ENCODE assay signal across 8 cellular contexts in the genomic region with DNA sequence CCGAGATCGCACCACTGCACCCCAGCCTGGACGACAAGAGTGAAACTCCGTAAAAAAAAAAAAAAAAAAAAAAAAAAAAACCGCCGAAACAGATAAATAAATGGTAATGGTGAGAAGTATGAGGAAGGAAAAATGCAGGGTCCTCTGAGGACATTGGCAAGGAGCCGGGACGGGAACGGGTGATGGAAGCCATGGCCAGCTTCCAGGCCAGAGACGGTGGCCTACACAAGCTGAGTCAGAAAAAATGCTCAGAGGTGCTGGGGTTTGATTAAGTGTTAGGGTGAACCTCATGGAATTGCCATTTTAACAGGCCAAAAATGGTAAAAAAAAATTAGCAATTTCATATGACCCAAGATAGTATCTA. TPM values are rescaled to one million over a fixed set of nuclear protein-coding genes. Genes with fewer than 3 reads are reported as not detected.
DNase-seq lines count a peak whose midpoint lies in the region; ATAC-seq, FAIRE-seq and TF ChIP-seq lines count a peak whose summit lies in the region.

No MANE protein-coding gene starts in this region.

- no peak for DNase-seq in CD14-positive monocyte (ENCODE audit: low spot score)
- DNase-seq in KBM-7: peak; percentile 52
- DNase-seq in astrocyte of the cerebellum (ENCODE audit: low read depth): peak; percentile 96
- DNase-seq in keratinocyte (ENCODE audit: low read depth, low spot score): no peak
- no peak for DNase-seq in stimulated activated CD4-positive, alpha-beta T cell treated with anti-CD3 and anti-CD28 coated beads, Interleukin-1b, Interleukin-23, amount 100 ng/mL, for 48 hours
- DNase-seq in middle frontal gyrus (ENCODE audit: extremely low spot score, low spot score): no peak

- H3K4me3 Mint-ChIP-seq in CD14-positive monocyte: peak overlapping the region; percentile 95 to 98
- H3K4me3 Mint-ChIP-seq in stimulated activated memory B cell treated with anti-CD40 and anti-IgM and Interleukin-4, amounts not matched to agents 10 μg/mL and 1 μg/mL and 100 μg/mL, for 72 hours: peak overlapping the region; percentile 95

- peak overlapping the region; percentile 97 for H3K4me2 ChIP-seq in keratinocyte (ENCODE audit: control insufficient read depth, extremely low read depth, insufficient read depth, low read depth, low read length)

- peak overlapping the region; percentile 94 for H3K27ac ChIP-seq in keratinocyte (ENCODE audit: control insufficient read depth, insufficient read depth, low read length)

- peaks cover 39% of the 10 kb centered on the region for H3K4me1 Mint-ChIP-seq in CD14-positive monocyte
- H3K4me1 Mint-ChIP-seq in stimulated activated memory B cell treated with anti-CD40 and anti-IgM and Interleukin-4, amounts not matched to agents 10 μg/mL and 1 μg/mL and 100 μg/mL, for 72 hours: peaks cover 46% of the 10 kb centered on the region

- no peaks in the 10 kb centered on the region for H3K27me3 ChIP-seq in keratinocyte (ENCODE audit: control insufficient read depth, extremely low read depth, insufficient read depth, low read length)

- peaks cover 30% of the 10 kb centered on the region for H3K4me1 ChIP-seq in keratinocyte (ENCODE audit: control insufficient read depth, extremely low read depth, insufficient read depth, low read length)

- H3K36me3 ChIP-seq in keratinocyte (ENCODE audit: control insufficient read depth in 2 of 2, extremely low read depth in 1 of 2, insufficient read depth in 2 of 2, low read length in 2 of 2): no peaks in the 10 kb centered on the region

- intact Hi-C loops in CD14-positive monocyte (cut with micrococcal nuclease): no loop called here

- no peak for ATAC-seq in stimulated activated memory B cell treated with anti-CD40 and anti-IgM and Interleukin-4, amounts not matched to agents 10 μg/mL and 1 μg/mL and 100 μg/mL, for 72 hours
- no peak for ATAC-seq in HG03039 (IDR thresholded peaks at IDR 0.05; ENCODE audit: unreplicated experiment)

- H3K4me3 ChIP-seq in astrocyte of the cerebellum (ENCODE audit: low read depth, low read length): peak overlapping the region; percentile 50
- peak overlapping the region; percentile 76 to 91 (median 90) for H3K4me3 ChIP-seq in keratinocyte (ENCODE audit: control insufficient read depth in 2 of 3, extremely low read depth in 1 of 3, insufficient read depth in 2 of 3, low read depth in 1 of 3, low read length in 3 of 3)

- peaks cover 0 to 9% (median 0%) of the 10 kb centered on the region in 3 donors for H3K27me3 Mint-ChIP-seq in CD14-positive monocyte (ENCODE audit: low read depth in 3 of 3)
- H3K27me3 Mint-ChIP-seq in stimulated activated memory B cell treated with anti-CD40 and anti-IgM and Interleukin-4, amounts not matched to agents 10 μg/mL and 1 μg/mL and 100 μg/mL, for 72 hours: no peaks in the 10 kb centered on the region

- peaks cover 2% of the 10 kb centered on the region for H3K9me1 ChIP-seq in keratinocyte (ENCODE audit: control insufficient read depth, extremely low read depth, insufficient read depth, low read length)

- H3K9me3 ChIP-seq in keratinocyte (ENCODE audit: control insufficient read depth, low read depth, low read length): no peaks in the 10 kb centered on the region

- in situ Hi-C loops in KBM-7 (cut with MboI; ENCODE audit: low pct_unique_long_range_greater_than_20kb, low sequenced_read_pairs) (no loop called here), astrocyte of the cerebellum (cut with HindIII; ENCODE audit: low sequenced_read_pairs) (no loop called here)

- TF ChIP-seq CTCF in CD14-positive monocyte (IDR thresholded peaks at IDR 0.05) (no peak), astrocyte of the cerebellum (IDR thresholded peaks at IDR 0.05; ENCODE audit: low read depth, low read length, missing control alignments) (no peak), keratinocyte (optimal IDR thresholded peaks at IDR 0.05 in 1 of 3, IDR thresholded peaks at IDR 0.05 in 1 of 3, conservative IDR thresholded peaks at IDR 0.05 in 1 of 3; ENCODE audit: extremely low read depth in 1 of 3, insufficient read depth in 2 of 3, low read length in 3 of 3) (no peak)

- H4K20me1 ChIP-seq in keratinocyte (ENCODE audit: control insufficient read depth, extremely low read depth, insufficient read depth, low read length): no peaks in the 10 kb centered on the region

- H2AFZ ChIP-seq in keratinocyte (ENCODE audit: control insufficient read depth, low read length): peak overlapping the region; percentile 63

- peak overlapping the region; percentile 85 to 98 (median 95) for H3K27ac Mint-ChIP-seq in CD14-positive monocyte
- H3K27ac Mint-ChIP-seq in stimulated activated memory B cell treated with anti-CD40 and anti-IgM and Interleukin-4, amounts not matched to agents 10 μg/mL and 1 μg/mL and 100 μg/mL, for 72 hours: peak overlapping the region; percentile 77

- peaks cover 4% of the 10 kb centered on the region for H3K79me2 ChIP-seq in keratinocyte (ENCODE audit: control insufficient read depth, insufficient read depth, low read length)

- no peaks in the 10 kb centered on the region for H3K36me3 Mint-ChIP-seq in CD14-positive monocyte
- H3K36me3 Mint-ChIP-seq in stimulated activated memory B cell treated with anti-CD40 and anti-IgM and Interleukin-4, amounts not matched to agents 10 μg/mL and 1 μg/mL and 100 μg/mL, for 72 hours: no peaks in the 10 kb centered on the region

- H3K9ac ChIP-seq in keratinocyte (ENCODE audit: control insufficient read depth, extremely low read depth, insufficient read depth, low read length): peak overlapping the region; percentile 97

- FAIRE-seq in keratinocyte (lab: Jason Lieb, UNC): no peak

- peaks cover 0 to 5% (median 0%) of the 10 kb centered on the region in 7 donors for H3K9me3 Mint-ChIP-seq in CD14-positive monocyte
- H3K9me3 Mint-ChIP-seq in stimulated activated memory B cell treated with anti-CD40 and anti-IgM and Interleukin-4, amounts not matched to agents 10 μg/mL and 1 μg/mL and 100 μg/mL, for 72 hours: no peaks in the 10 kb centered on the region

- dilution Hi-C loops in keratinocyte (cut with MboI; ENCODE audit: extremely low pct_ligation_motif_present, low sequenced_read_pairs): no loop called here

RNA-seq across cellular contexts. Expression of gene ZSWIM4, which starts 0.9 kb away (rescaled TPM):
- under 1 TPM; 0.19 to 0.23 TPM for polyA plus RNA-seq in CD14-positive monocyte
- polyA plus RNA-seq in keratinocyte: 0.71 to 1.1 TPM (median 1.00 TPM) in 3 replicates
- polyA plus RNA-seq in keratinocyte (2011; ENCODE audit: low read depth): 6.3 TPM
- 0.68 and 1.3 TPM in 2 replicates for polyA plus RNA-seq in keratinocyte (2011; cell fraction: cytosol; rRNA removed)
- 2.9 and 3.6 TPM in 2 replicates for polyA plus RNA-seq in keratinocyte (2011; cell fraction: nucleus; rRNA removed)
- polyA plus RNA-seq in keratinocyte (2012; ENCODE audit: low replicate concordance): 1.5 and 3.8 TPM in 2 replicates
- 2.1 to 3.7 TPM (median 3.1 TPM) in 3 replicates for polyA minus RNA-seq in keratinocyte
- 6.3 TPM for polyA minus RNA-seq in keratinocyte (2011; cell fraction: cytosol; rRNA and poly(A)+ RNA removed)
- 5.3 and 7.0 TPM in 2 replicates for polyA minus RNA-seq in keratinocyte (2011; cell fraction: nucleus; rRNA and poly(A)+ RNA removed)

RNA-seq across cellular contexts. Expression of gene C19orf53, which starts 20.1 kb away (rescaled TPM):
- polyA plus RNA-seq in CD14-positive monocyte (100 to 1,000 TPM; 132 to 156 TPM), keratinocyte (118 to 211 TPM (median 143 TPM) in 3 replicates)
- 76.7 TPM for polyA plus RNA-seq in keratinocyte (2011; ENCODE audit: low read depth)
- polyA plus RNA-seq in keratinocyte (2011; cell fraction: cytosol; rRNA removed): 128 and 190 TPM in 2 replicates
- 44.4 and 51.0 TPM in 2 replicates for polyA plus RNA-seq in keratinocyte (2011; cell fraction: nucleus; rRNA removed)
- polyA plus RNA-seq in keratinocyte (2012; ENCODE audit: low replicate concordance): 165 and 197 TPM in 2 replicates
- polyA minus RNA-seq in keratinocyte: 40.4 to 93.4 TPM (median 80.7 TPM) in 3 replicates
- 119 TPM for polyA minus RNA-seq in keratinocyte (2011; cell fraction: cytosol; rRNA and poly(A)+ RNA removed)
- polyA minus RNA-seq in keratinocyte (2011; cell fraction: nucleus; rRNA and poly(A)+ RNA removed): 9.8 and 13.0 TPM in 2 replicates

RNA-seq across cellular contexts. Expression of gene MRI1, which starts 30.0 kb away (rescaled TPM):
- 1 to 10 TPM; 3.8 to 4.4 TPM for polyA plus RNA-seq in CD14-positive monocyte
- 19.2 to 32.5 TPM (median 22.8 TPM) in 3 replicates for polyA plus RNA-seq in keratinocyte
- polyA plus RNA-seq in keratinocyte (2011; ENCODE audit: low read depth): 5.5 TPM
- 11.0 and 17.3 TPM in 2 replicates for polyA plus RNA-seq in keratinocyte (2011; cell fraction: cytosol; rRNA removed)
- 58.8 and 76.3 TPM in 2 replicates for polyA plus RNA-seq in keratinocyte (2011; cell fraction: nucleus; rRNA removed)
- polyA plus RNA-seq in keratinocyte (2012; ENCODE audit: low replicate concordance): 16.2 and 17.1 TPM in 2 replicates
- 17.9 to 25.2 TPM (median 20.5 TPM) in 3 replicates for polyA minus RNA-seq in keratinocyte
- polyA minus RNA-seq in keratinocyte (2011; cell fraction: cytosol; rRNA and poly(A)+ RNA removed): 37.8 TPM
- polyA minus RNA-seq in keratinocyte (2011; cell fraction: nucleus; rRNA and poly(A)+ RNA removed): 19.1 and 22.9 TPM in 2 replicates

Comparison
In these comparisons a context has a peak if more than half of its experiments do, and no peak if none do; other contexts are left out.
1. DNase-seq: peak in KBM-7 (single experiment) and astrocyte of the cerebellum (single experiment); none in CD14-positive monocyte (single experiment), keratinocyte (single experiment), stimulated activated CD4-positive, alpha-beta T cell treated with anti-CD3 and anti-CD28 coated beads, Interleukin-1b, Interleukin-23, amount 100 ng/mL, for 48 hours (single experiment) and middle frontal gyrus (single experiment).